In the genomic region with DNA sequence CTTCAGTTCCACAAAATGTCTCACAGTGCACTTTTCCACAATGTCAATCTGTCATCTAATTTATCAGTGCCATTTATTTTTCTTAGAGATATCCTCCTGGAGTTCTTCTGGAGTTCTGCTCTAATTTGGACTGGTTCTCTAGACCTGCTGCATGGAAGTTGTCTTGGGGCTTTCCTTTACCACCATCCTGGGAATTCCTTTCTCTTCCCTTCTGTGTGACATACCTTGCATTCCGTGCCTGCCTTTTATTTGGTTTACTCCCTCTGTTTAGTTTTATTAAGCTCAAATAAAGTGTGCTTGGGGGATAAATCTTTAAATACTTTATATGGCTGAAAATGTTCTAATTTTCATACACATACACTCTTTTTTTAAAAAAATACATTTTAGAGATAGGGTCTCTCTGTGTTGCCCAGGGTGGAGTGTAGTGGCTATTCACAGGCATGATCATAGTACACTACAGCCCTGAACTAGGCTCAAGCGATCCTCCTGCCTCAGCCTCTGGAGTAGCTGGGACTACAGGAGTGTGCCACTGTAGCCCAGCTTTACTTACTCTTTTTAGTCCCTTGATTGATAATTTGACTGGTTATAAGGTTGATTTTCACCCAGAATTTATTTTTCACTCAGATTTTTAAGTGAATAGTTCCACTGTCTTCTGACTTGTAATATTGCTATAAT, we compare ENCODE assay signal across 1 cellular context.
TF ChIP-seq lines count a peak whose summit lies in the region.

No MANE protein-coding gene starts in this region.

TF ChIP-seq in SK-N-SH, 30 proteins besides CTCF, POLR2A, EP300 and RAD21 (continued from another document):
- no peak for TF ChIP-seq EZH2phosphoT487 (IDR thresholded peaks at IDR 0.05; ENCODE audit: borderline replicate concordance, low read depth)
- no peak for TF ChIP-seq TCF12 (IDR thresholded peaks at IDR 0.05)
